8 cellular contexts compared by ENCODE assay signal in genomic region chr12:80778005-80778541, GRCh38.
A peak's percentile ranks its signal among the peaks of the same experiment; 100 is the strongest.
DNase-seq lines count a peak whose midpoint lies in the region; ATAC-seq and TF ChIP-seq lines count a peak whose summit lies in the region.

No MANE protein-coding gene starts in this region.

- no peaks in the 10 kb centered on the region for H3K27me3 ChIP-seq in lower lobe of right lung (ENCODE audit: low read depth)

- no peaks in the 10 kb centered on the region for H3K9me3 ChIP-seq in lower lobe of right lung

- H3K27ac ChIP-seq in lower lobe of right lung (peak overlapping the region; percentile 39), urinary bladder (ENCODE audit: low read depth) (peak overlapping the region; percentile 67)

- H3K36me3 ChIP-seq in lower lobe of right lung (no peaks in the 10 kb centered on the region), urinary bladder (ENCODE audit: insufficient read depth) (no peaks in the 10 kb centered on the region)

- WGBS in urinary bladder, result 64% methylated on average over 3 of the region's 3 CpGs

- peaks cover 10% of the 10 kb centered on the region for H3K4me1 ChIP-seq in lower lobe of right lung
- no peaks in the 10 kb centered on the region for H3K4me1 ChIP-seq in urinary bladder (ENCODE audit: insufficient read depth)

- peak; percentile 96 for ATAC-seq in HG03469 (IDR thresholded peaks at IDR 0.05; ENCODE audit: unreplicated experiment)
- ATAC-seq in lower lobe of right lung, result peak; percentile 71 to 84

- H3K4me3 ChIP-seq in cardiac fibroblast (replicated peaks in 1 of 2; ENCODE audit: low read depth in 2 of 2, low read length in 2 of 2) (no peak overlapping the region), lower lobe of right lung (no peak overlapping the region), urinary bladder (ENCODE audit: low read depth, low read length) (no peak overlapping the region)

- intact Hi-C loops in lower lobe of right lung (cut with DNase I), result no loop called here

- TF ChIP-seq CTCF in GM20000 (IDR thresholded peaks at IDR 0.05; ENCODE audit: extremely low read depth, missing control alignments) (no peak), cardiac fibroblast (IDR thresholded peaks at IDR 0.05; ENCODE audit: low read depth, low read length) (no peak), lower lobe of right lung (IDR thresholded peaks at IDR 0.05) (no peak)

- peak; percentile 48 to 71 for DNase-seq in NCI-H524 (lab: John Stamatoyannopoulos, UW)
- no peak for DNase-seq in NCI-H524 treated with DMSO at 0.1 percent for 48 hours (lab: John Stamatoyannopoulos, UW)
- peak; percentile 71 for DNase-seq in GM20000 (ENCODE audit: low spot score)
- DNase-seq in NCI-H748 (lab: John Stamatoyannopoulos, UW; ENCODE audit: unreplicated experiment), result peak; percentile 99
- peak; percentile 96 to 97 for DNase-seq in cardiac fibroblast (ENCODE audit: low read depth in 2 of 2)
- DNase-seq in lower lobe of right lung, result no peak

Comparison
In these comparisons a context has a peak if more than half of its experiments do, and no peak if none do; other contexts are left out.
1. DNase-seq: peak in NCI-H524 (2 of 2), GM20000 (single experiment), NCI-H748 (single experiment) and cardiac fibroblast (2 of 2); none in NCI-H524 treated with DMSO at 0.1 percent for 48 hours (single experiment) and lower lobe of right lung (single experiment).